ENCODE assay signal across 17 cellular contexts in genomic region chr6:52365317-52365716, GRCh38. TPM values are rescaled to one million over a fixed set of nuclear protein-coding genes. Genes with fewer than 3 reads are reported as not detected.
DNase-seq lines count a peak whose midpoint lies in the region; ATAC-seq and TF ChIP-seq lines count a peak whose summit lies in the region.
"Had no signal": no experiment of that assay in that cellular context is flagged by ENCODE, and none has a peak within 500 bp of the region (broad histone marks: within the 10 kb centered on the region; RNA-seq: fewer than 3 reads in every experiment).

No MANE protein-coding gene starts in this region.

- no peaks in the 10 kb centered on the region for H3K27me3 ChIP-seq in adrenal gland
- no peaks in the 10 kb centered on the region for H3K27me3 ChIP-seq in body of pancreas

- TF ChIP-seq POLR2A in adrenal gland (IDR thresholded peaks at IDR 0.05) (no peak), body of pancreas (IDR thresholded peaks at IDR 0.05) (no peak)

- no peaks in the 10 kb centered on the region for H3K36me3 ChIP-seq in adrenal gland (replicated peaks in 1 of 2)
- H3K36me3 ChIP-seq in body of pancreas (replicated peaks in 1 of 2; ENCODE audit: insufficient read depth in 1 of 2, low read depth in 2 of 2), result no peaks in the 10 kb centered on the region

- H3K9me3 ChIP-seq in adrenal gland (replicated peaks in 1 of 3), result no peaks in the 10 kb centered on the region
- no peaks in the 10 kb centered on the region for H3K9me3 ChIP-seq in body of pancreas

- ATAC-seq in naive thymus-derived CD8-positive, alpha-beta T cell, result no peak
- no peak for ATAC-seq in activated CD8-positive, alpha-beta T cell treated with anti-CD3 and anti-CD28 coated beads, Interleukin-2, amount 10 ng/mL, durations not matched to agents 7 days and 5 days
- ATAC-seq in body of pancreas, result no peak
- ATAC-seq: HCT116, K562, Panc1 had no signal

- H3K36me3 Mint-ChIP-seq in activated naive CD8-positive, alpha-beta T cell, result peaks cover 8% of the 10 kb centered on the region
- peaks cover 64% of the 10 kb centered on the region for H3K36me3 Mint-ChIP-seq in activated naive CD8-positive, alpha-beta T cell treated with anti-CD3 and anti-CD28 coated beads for 36 hours
- H3K36me3 Mint-ChIP-seq in naive thymus-derived CD8-positive, alpha-beta T cell, result peaks cover 0 to 55% (median 8%) of the 10 kb centered on the region in 3 donors
- peaks cover 59% of the 10 kb centered on the region for H3K36me3 Mint-ChIP-seq in activated CD8-positive, alpha-beta T cell treated with anti-CD3 and anti-CD28 coated beads, Interleukin-2, amount 10 ng/mL, durations not matched to agents 7 days and 5 days (ENCODE audit: low read depth)

- no peaks in the 10 kb centered on the region for H3K27me3 Mint-ChIP-seq in activated naive CD8-positive, alpha-beta T cell
- no peaks in the 10 kb centered on the region for H3K27me3 Mint-ChIP-seq in activated naive CD8-positive, alpha-beta T cell treated with anti-CD3 and anti-CD28 coated beads for 36 hours
- H3K27me3 Mint-ChIP-seq in naive thymus-derived CD8-positive, alpha-beta T cell, result no peaks in the 10 kb centered on the region
- no peaks in the 10 kb centered on the region for H3K27me3 Mint-ChIP-seq in activated CD8-positive, alpha-beta T cell treated with anti-CD3 and anti-CD28 coated beads, Interleukin-2, amount 10 ng/mL, durations not matched to agents 7 days and 5 days (ENCODE audit: low read depth)

- POLR2A ChIA-PET in naive thymus-derived CD8-positive, alpha-beta T cell (lab: Charles Lee), result interaction anchor here (0.6 to 7.4 kb wide), 5 partner anchors 8 to 80 kb away, joined by 3 to 105 read pairs (median 3); no protein-coding TSS in a partner anchor
- POLR2A ChIA-PET in activated CD8-positive, alpha-beta T cell treated with anti-CD3 and anti-CD28 coated beads, Interleukin-2, amount 10 ng/mL, durations not matched to agents 7 days and 5 days (lab: Charles Lee), result interaction anchor here (0.7 kb wide), 1 partner anchor 39 kb away, joined by 3 read pairs; no protein-coding TSS in a partner anchor

- peak overlapping the region; percentile 3 for H3K4me3 Mint-ChIP-seq in activated naive CD8-positive, alpha-beta T cell
- H3K4me3 Mint-ChIP-seq in activated naive CD8-positive, alpha-beta T cell treated with anti-CD3 and anti-CD28 coated beads for 36 hours, result no peak overlapping the region
- H3K4me3 Mint-ChIP-seq in naive thymus-derived CD8-positive, alpha-beta T cell, result peak overlapping the region in 5 of 10 donors; percentile 53 to 99 (median 98)
- H3K4me3 Mint-ChIP-seq in activated CD8-positive, alpha-beta T cell treated with anti-CD3 and anti-CD28 coated beads, Interleukin-2, amount 10 ng/mL, durations not matched to agents 7 days and 5 days, result no peak overlapping the region
- H3K4me3 Mint-ChIP-seq: CD14-positive monocyte had no signal

- no peak for TF ChIP-seq CTCF in adrenal gland (IDR thresholded peaks at IDR 0.05)
- TF ChIP-seq CTCF in body of pancreas (IDR thresholded peaks at IDR 0.05), result no peak

- CTCF ChIA-PET in activated CD8-positive, alpha-beta T cell treated with anti-CD3 and anti-CD28 coated beads, Interleukin-2, amount 10 ng/mL, durations not matched to agents 7 days and 5 days (lab: Charles Lee), result interaction anchor here (4.1 to 7.9 kb wide), 3 partner anchors 25 to 80 kb away, joined by 69 to 103 read pairs (median 97); partner anchors contain the start of gene MCM3

- H3K9me3 Mint-ChIP-seq in activated naive CD8-positive, alpha-beta T cell (ENCODE audit: low read depth), result no peaks in the 10 kb centered on the region
- H3K9me3 Mint-ChIP-seq in activated naive CD8-positive, alpha-beta T cell treated with anti-CD3 and anti-CD28 coated beads for 36 hours, result no peaks in the 10 kb centered on the region
- H3K9me3 Mint-ChIP-seq in naive thymus-derived CD8-positive, alpha-beta T cell, result no peaks in the 10 kb centered on the region
- H3K9me3 Mint-ChIP-seq in activated CD8-positive, alpha-beta T cell treated with anti-CD3 and anti-CD28 coated beads, Interleukin-2, amount 10 ng/mL, durations not matched to agents 7 days and 5 days (ENCODE audit: insufficient read depth), result peaks cover 7% of the 10 kb centered on the region
- H3K9me3 Mint-ChIP-seq: CD14-positive monocyte had no signal

- H3K27ac ChIP-seq in cingulate gyrus (ENCODE audit: low read depth, low read length) (peak overlapping the region; percentile 94), temporal lobe (ENCODE audit: low read depth, low read length) (peak overlapping the region; percentile 87), adrenal gland (no peak overlapping the region), body of pancreas (no peak overlapping the region)

- H3K4me3 ChIP-seq in adrenal gland (no peak overlapping the region), body of pancreas (no peak overlapping the region)
- H3K4me3 ChIP-seq: K562 had no signal

- H3K4me1 Mint-ChIP-seq in activated naive CD8-positive, alpha-beta T cell (ENCODE audit: low read depth), result peaks cover 81% of the 10 kb centered on the region
- H3K4me1 Mint-ChIP-seq in activated naive CD8-positive, alpha-beta T cell treated with anti-CD3 and anti-CD28 coated beads for 36 hours, result peaks cover 68% of the 10 kb centered on the region
- peaks cover 44 to 84% (median 80%) of the 10 kb centered on the region in 4 donors for H3K4me1 Mint-ChIP-seq in naive thymus-derived CD8-positive, alpha-beta T cell
- peaks cover 42% of the 10 kb centered on the region for H3K4me1 Mint-ChIP-seq in activated CD8-positive, alpha-beta T cell treated with anti-CD3 and anti-CD28 coated beads, Interleukin-2, amount 10 ng/mL, durations not matched to agents 7 days and 5 days (ENCODE audit: low read depth)

- intact Hi-C loops in adrenal gland (cut with DNase I) (no loop called here), body of pancreas (cut with DNase I) (no loop called here)

- DNase-seq in activated naive CD8-positive, alpha-beta T cell treated with anti-CD3 and anti-CD28 coated beads for 36 hours, result no peak
- DNase-seq in naive thymus-derived CD8-positive, alpha-beta T cell, result no peak
- no peak for DNase-seq in activated CD8-positive, alpha-beta T cell treated with anti-CD3 and anti-CD28 coated beads, Interleukin-2, amount 10 ng/mL, durations not matched to agents 7 days and 5 days
- DNase-seq in adrenal gland (no peak), body of pancreas (no peak)
- DNase-seq: 8988T, GF-D8, GOT3, NCI-H1105, NCI-H1694 had no signal

- H3K27ac Mint-ChIP-seq in activated naive CD8-positive, alpha-beta T cell, result peak overlapping the region; percentile 34
- H3K27ac Mint-ChIP-seq in activated naive CD8-positive, alpha-beta T cell treated with anti-CD3 and anti-CD28 coated beads for 36 hours, result no peak overlapping the region
- H3K27ac Mint-ChIP-seq in naive thymus-derived CD8-positive, alpha-beta T cell, result peak overlapping the region in 8 of 10 donors; percentile 34 to 97 (median 65)
- H3K27ac Mint-ChIP-seq in activated CD8-positive, alpha-beta T cell treated with anti-CD3 and anti-CD28 coated beads, Interleukin-2, amount 10 ng/mL, durations not matched to agents 7 days and 5 days, result no peak overlapping the region
- H3K27ac Mint-ChIP-seq: CD14-positive monocyte had no signal

- WGBS in adrenal gland, 4 donors, result 89 to 94% (median 92%) methylated on average over 4 of the region's 4 CpGs
- 70 to 75% methylated on average over 4 of the region's 4 CpGs for WGBS in body of pancreas, 2 donors

- H3K4me1 ChIP-seq in adrenal gland (replicated peaks in 1 of 2) (peaks cover 8 to 15% of the 10 kb centered on the region in 2 donors), body of pancreas (peaks cover 18% of the 10 kb centered on the region)

RNA-seq across cellular contexts. Expression of gene PAQR8, which starts 3.4 kb away (rescaled TPM):
- 10 to 100 TPM; 11.0 to 11.4 TPM for total RNA-seq in activated naive CD8-positive, alpha-beta T cell treated with anti-CD3 and anti-CD28 coated beads for 36 hours
- 10 to 100 TPM; 28.9 to 31.7 TPM for total RNA-seq in naive thymus-derived CD8-positive, alpha-beta T cell
- polyA plus RNA-seq in naive thymus-derived CD8-positive, alpha-beta T cell, result 10 to 100 TPM; 14.3 to 35.0 (median 30.6) TPM
- total RNA-seq in temporal lobe, result 13.8 TPM
- 10 to 100 TPM; 23.0 to 25.7 TPM for total RNA-seq in activated CD8-positive, alpha-beta T cell treated with anti-CD3 and anti-CD28 coated beads, Interleukin-2, amount 10 ng/mL, durations not matched to agents 7 days and 5 days
- 10 to 100 TPM in 3 of 8 donors, 1 to 10 TPM in 5; 2.3 to 17.1 (median 9.2) TPM for total RNA-seq in adrenal gland
- polyA plus RNA-seq in adrenal gland, result 1 to 10 TPM; 2.3 to 5.1 (median 2.9) TPM
- total RNA-seq in body of pancreas, result 1 to 10 TPM; 4.0 to 4.9 TPM

RNA-seq across cellular contexts. Expression of gene EFHC1, which starts 54.8 kb away (rescaled TPM):
- 1 to 10 TPM; 2.8 to 3.1 TPM for total RNA-seq in activated naive CD8-positive, alpha-beta T cell treated with anti-CD3 and anti-CD28 coated beads for 36 hours
- total RNA-seq in naive thymus-derived CD8-positive, alpha-beta T cell, result 10 to 100 TPM; 13.0 to 15.5 TPM
- 1 to 10 TPM; 2.5 to 5.1 (median 2.9) TPM for polyA plus RNA-seq in naive thymus-derived CD8-positive, alpha-beta T cell
- total RNA-seq in temporal lobe, result 25.6 TPM
- 1 to 10 TPM; 1.4 to 2.5 TPM for total RNA-seq in activated CD8-positive, alpha-beta T cell treated with anti-CD3 and anti-CD28 coated beads, Interleukin-2, amount 10 ng/mL, durations not matched to agents 7 days and 5 days
- total RNA-seq in adrenal gland, result 10 to 100 TPM in 5 of 8 donors, 1 to 10 TPM in 3; 4.0 to 43.3 (median 14.0) TPM
- polyA plus RNA-seq in adrenal gland, result 10 to 100 TPM; 12.7 to 41.7 (median 38.9) TPM
- total RNA-seq in body of pancreas, result 10 to 100 TPM; 11.5 to 17.4 TPM

Comparison
In these comparisons a context has a peak if more than half of its experiments do, and no peak if none do; other contexts are left out.
1. H3K27ac Mint-ChIP-seq: peak in activated naive CD8-positive, alpha-beta T cell (single experiment) and naive thymus-derived CD8-positive, alpha-beta T cell (8 of 10); none in activated naive CD8-positive, alpha-beta T cell treated with anti-CD3 and anti-CD28 coated beads for 36 hours (single experiment) and activated CD8-positive, alpha-beta T cell treated with anti-CD3 and anti-CD28 coated beads, Interleukin-2, amount 10 ng/mL, durations not matched to agents 7 days and 5 days (single experiment).
2. H3K27ac ChIP-seq: peak in cingulate gyrus (single experiment) and temporal lobe (single experiment); none in adrenal gland (0 of 5) and body of pancreas (0 of 4).